ENCODE assay signal across 18 cellular contexts in the genomic region with DNA sequence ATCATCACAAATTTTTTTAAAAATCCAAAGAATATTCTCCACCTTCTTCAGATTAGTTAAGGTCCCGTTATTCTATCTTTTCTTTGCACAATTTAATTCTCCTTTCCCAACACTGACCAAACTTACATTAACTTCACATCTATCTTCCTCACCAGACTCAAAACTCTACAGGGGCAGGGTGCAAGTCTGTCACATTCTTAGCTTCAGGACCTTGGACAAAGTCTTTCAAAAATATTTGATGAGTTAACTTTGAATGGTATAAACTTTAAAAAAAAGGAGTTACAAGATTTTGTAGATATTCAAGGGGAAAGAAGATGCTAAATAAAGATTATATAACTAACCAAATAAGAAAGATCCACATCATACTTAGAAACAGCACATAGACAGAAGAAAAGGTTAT.
DNase-seq lines count a peak whose midpoint lies in the region; ATAC-seq, FAIRE-seq and TF ChIP-seq lines count a peak whose summit lies in the region.
"Had no signal": no experiment of that assay in that cellular context is flagged by ENCODE, and none has a peak within 500 bp of the region (broad histone marks: within the 10 kb centered on the region; RNA-seq: fewer than 3 reads in every experiment).

No MANE protein-coding gene starts in this region.

- no peaks in the 10 kb centered on the region for H3F3A ChIP-seq in GM23338 (replicated peaks; ENCODE audit: low read depth)

- no peaks in the 10 kb centered on the region for H3K9me2 ChIP-seq in GM23338 (ENCODE audit: insufficient read depth)

- H3K27ac ChIP-seq in A549 (no peak overlapping the region), GM23338 (ENCODE audit: low read depth) (no peak overlapping the region)
- H3K27ac ChIP-seq: GM23248 had no signal

- 80% methylated on average over 1 of the region's 1 CpG for WGBS in A549 (ENCODE audit: missing lambda C conversion rate)

- H3K4me3 ChIP-seq in A549 (no peak overlapping the region), GM23338 (no peak overlapping the region)
- H3K4me3 ChIP-seq: GM23248 had no signal

- H3K4me1 ChIP-seq in A549 (no peaks in the 10 kb centered on the region), GM23338 (ENCODE audit: insufficient read depth) (no peaks in the 10 kb centered on the region)

- H3K36me3 Mint-ChIP-seq in GM23338 (ENCODE audit: low read depth) = peaks cover 43% of the 10 kb centered on the region

- CTCF ChIA-PET in A549 (lab: Yijun Ruan, JAX) = no interaction called here

- H3K9me3 Mint-ChIP-seq in GM23338 = peaks cover 40% of the 10 kb centered on the region

- no peak overlapping the region for H3K4me3 Mint-ChIP-seq in GM23338
- H3K4me3 Mint-ChIP-seq: CD4-positive, alpha-beta memory T cell; H9 had no signal

- peaks cover 4% of the 10 kb centered on the region; the same call in 2 of the 3 replicates for H3K4me1 Mint-ChIP-seq in GM23338
- H3K4me1 Mint-ChIP-seq: CD4-positive, alpha-beta memory T cell had no signal

- FAIRE-seq in A549 (lab: Jason Lieb, UNC) = no peak
- FAIRE-seq: G401.6, GM12892 had no signal

- no peaks in the 10 kb centered on the region for H3K27me3 ChIP-seq in GM23338 (ENCODE audit: insufficient read depth)

- H3K9me3 ChIP-seq in A549 = no peaks in the 10 kb centered on the region

- no peak for DNase-seq in A549 (ENCODE audit: low read depth in 1 of 2, low spot score in 1 of 2)
- DNase-seq in GM23338 (ENCODE audit: low spot score) = no peak
- peak; percentile 8 for DNase-seq in left kidney (ENCODE audit: low read depth, low spot score)
- no peak for DNase-seq in RKO (ENCODE audit: low spot score)
- DNase-seq in MV-4-11 (lab: John Stamatoyannopoulos, UW) = no peak
- DNase-seq: 8988T; C1 segment of cervical spinal cord; Calu3; CD4-positive, alpha-beta memory T cell; COR-L47; DMS53; DMS79 treated with DMSO at 0.1 percent for 48 hours; GM23248; H9 had no signal

- ATAC-seq in A549 (no peak), GM23338 (no peak), HG02588 (IDR thresholded peaks at IDR 0.05; ENCODE audit: unreplicated experiment) (no peak)

- peaks cover 3% of the 10 kb centered on the region; the same call in 1 of the 2 replicates for H3K36me3 ChIP-seq in GM23338 (ENCODE audit: insufficient read depth)

- peaks cover 2% of the 10 kb centered on the region for H3K27me3 Mint-ChIP-seq in GM23338 (ENCODE audit: insufficient read depth, low read depth, poor library complexity)
- H3K27me3 Mint-ChIP-seq: CD4-positive, alpha-beta memory T cell had no signal

- no peak for TF ChIP-seq CTCF in A549 (IDR thresholded peaks at IDR 0.05)
- TF ChIP-seq CTCF in GM23338 (conservative IDR thresholded peaks at IDR 0.05; ENCODE audit: low read depth in 2 of 2) = no peak

- POLR2A ChIA-PET in A549 (lab: Yijun Ruan, JAX) = no interaction called here

- H4K20me1 ChIP-seq in GM23338 (replicated peaks; ENCODE audit: insufficient read depth) = no peaks in the 10 kb centered on the region

- TF ChIP-seq POLR2A in A549 (IDR thresholded peaks at IDR 0.05; ENCODE audit: low read length) = no peak

- H3K27ac Mint-ChIP-seq in GM23338 = no peak overlapping the region
- H3K27ac Mint-ChIP-seq: CD4-positive, alpha-beta memory T cell; H9 had no signal

- no peak for TF ChIP-seq RAD21 in A549 (conservative IDR thresholded peaks at IDR 0.05 in 1 of 2, IDR thresholded peaks at IDR 0.05 in 1 of 2)
- TF ChIP-seq RAD21 in Ishikawa (IDR thresholded peaks at IDR 0.05; ENCODE audit: low read depth) = no peak

- H3K4me2 ChIP-seq in A549 = no peak overlapping the region
- H3K4me2 ChIP-seq in GM23338 = no peak overlapping the region

- no peaks in the 10 kb centered on the region for H3K79me2 ChIP-seq in GM23338 (replicated peaks; ENCODE audit: insufficient read depth)

- no peak overlapping the region for H2AFZ ChIP-seq in GM23338
- H2AFZ ChIP-seq: GM23248 had no signal

- TF ChIP-seq EP300 in A549 (IDR thresholded peaks at IDR 0.05) (no peak), Ishikawa (IDR thresholded peaks at IDR 0.05; ENCODE audit: borderline replicate concordance) (no peak)

TF ChIP-seq in A549, 52 proteins besides CTCF, POLR2A, EP300 and RAD21:
- TF ChIP-seq, protein P1, sequence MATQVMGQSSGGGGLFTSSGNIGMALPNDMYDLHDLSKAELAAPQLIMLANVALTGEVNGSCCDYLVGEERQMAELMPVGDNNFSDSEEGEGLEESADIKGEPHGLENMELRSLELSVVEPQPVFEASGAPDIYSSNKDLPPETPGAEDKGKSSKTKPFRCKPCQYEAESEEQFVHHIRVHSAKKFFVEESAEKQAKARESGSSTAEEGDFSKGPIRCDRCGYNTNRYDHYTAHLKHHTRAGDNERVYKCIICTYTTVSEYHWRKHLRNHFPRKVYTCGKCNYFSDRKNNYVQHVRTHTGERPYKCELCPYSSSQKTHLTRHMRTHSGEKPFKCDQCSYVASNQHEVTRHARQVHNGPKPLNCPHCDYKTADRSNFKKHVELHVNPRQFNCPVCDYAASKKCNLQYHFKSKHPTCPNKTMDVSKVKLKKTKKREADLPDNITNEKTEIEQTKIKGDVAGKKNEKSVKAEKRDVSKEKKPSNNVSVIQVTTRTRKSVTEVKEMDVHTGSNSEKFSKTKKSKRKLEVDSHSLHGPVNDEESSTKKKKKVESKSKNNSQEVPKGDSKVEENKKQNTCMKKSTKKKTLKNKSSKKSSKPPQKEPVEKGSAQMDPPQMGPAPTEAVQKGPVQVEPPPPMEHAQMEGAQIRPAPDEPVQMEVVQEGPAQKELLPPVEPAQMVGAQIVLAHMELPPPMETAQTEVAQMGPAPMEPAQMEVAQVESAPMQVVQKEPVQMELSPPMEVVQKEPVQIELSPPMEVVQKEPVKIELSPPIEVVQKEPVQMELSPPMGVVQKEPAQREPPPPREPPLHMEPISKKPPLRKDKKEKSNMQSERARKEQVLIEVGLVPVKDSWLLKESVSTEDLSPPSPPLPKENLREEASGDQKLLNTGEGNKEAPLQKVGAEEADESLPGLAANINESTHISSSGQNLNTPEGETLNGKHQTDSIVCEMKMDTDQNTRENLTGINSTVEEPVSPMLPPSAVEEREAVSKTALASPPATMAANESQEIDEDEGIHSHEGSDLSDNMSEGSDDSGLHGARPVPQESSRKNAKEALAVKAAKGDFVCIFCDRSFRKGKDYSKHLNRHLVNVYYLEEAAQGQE (IDR thresholded peaks at IDR 0.05) = peak; percentile 74
- TF ChIP-seq EHMT2 (IDR thresholded peaks at IDR 0.05; ENCODE audit: low read depth) = no peak

TF ChIP-seq in GM23338, 12 proteins besides CTCF, POLR2A, EP300 and RAD21:
- no peak for TF ChIP-seq NANOG (IDR thresholded peaks at IDR 0.05; ENCODE audit: borderline replicate concordance)
- TF ChIP-seq, protein P1 (IDR thresholded peaks at IDR 0.05; ENCODE audit: unreplicated experiment) = peak; percentile 20

TF ChIP-seq in Ishikawa, 13 proteins besides CTCF, POLR2A, EP300 and RAD21:
- TF ChIP-seq, protein P1 (IDR thresholded peaks at IDR 0.05; ENCODE audit: low read depth) = peak; percentile 76
- no peak for TF ChIP-seq YY1 (IDR thresholded peaks at IDR 0.05; ENCODE audit: low read depth)
